Comparison of ENCODE assay signal across 8 cellular contexts in the genomic region with DNA sequence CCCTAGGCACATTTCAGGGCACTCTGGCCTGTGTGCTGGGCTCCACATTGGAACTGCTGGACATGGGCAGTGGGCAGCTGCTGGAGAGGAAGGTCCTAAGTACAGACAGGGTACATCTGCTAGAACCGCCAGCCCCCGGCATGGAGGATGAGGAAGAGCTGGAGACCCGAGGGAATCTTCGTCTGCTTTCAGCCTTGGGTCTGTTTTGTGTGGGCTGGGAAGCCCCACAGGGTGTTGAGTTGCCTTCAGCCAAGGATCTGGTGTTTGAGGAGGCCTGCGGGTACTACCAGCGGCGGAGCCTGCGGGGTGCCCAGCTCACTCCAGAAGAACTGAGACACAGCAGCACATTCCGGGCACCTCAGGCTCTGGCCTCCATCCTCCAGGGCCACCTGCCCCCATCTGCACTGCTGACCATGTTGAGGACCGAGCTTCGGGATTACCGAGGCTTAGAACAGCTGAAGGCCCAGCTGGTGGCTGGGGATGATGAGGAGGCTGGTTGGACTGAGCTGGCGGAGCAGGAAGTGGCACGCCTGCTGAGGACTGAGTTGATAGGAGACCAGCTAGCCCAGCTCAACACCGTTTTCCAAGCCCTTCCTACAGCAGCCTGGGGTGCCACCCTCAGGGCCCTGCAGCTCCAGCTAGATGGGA. TPM values are rescaled to one million over a fixed set of nuclear protein-coding genes. Genes with fewer than 3 reads are reported as not detected.
DNase-seq lines count a peak whose midpoint lies in the region; ATAC-seq, FAIRE-seq and TF ChIP-seq lines count a peak whose summit lies in the region.

No MANE protein-coding gene starts in this region.

- H3K4me3 ChIP-seq in BLaER1 (peak overlapping the region; percentile 90), bronchial epithelial cell (ENCODE audit: low read depth, low read length) (peak overlapping the region; percentile 77)

- H3K4me1 ChIP-seq in BLaER1 = peaks cover 30% of the 10 kb centered on the region

- H3K36me3 ChIP-seq in BLaER1 (peaks cover 39% of the 10 kb centered on the region), bronchial epithelial cell (ENCODE audit: control insufficient read depth, insufficient read depth, low read length) (peaks cover 5% of the 10 kb centered on the region)

- peak overlapping the region; percentile 99 for H3K4me2 ChIP-seq in BLaER1

- no peaks in the 10 kb centered on the region for H3K36me3 Mint-ChIP-seq in natural killer cell treated with Interleukin-12 subunit alpha and Interleukin-12 subunit beta and Interleukin-15 and Interleukin-18, amount 100 ng/mL, for 72 hours

- no peaks in the 10 kb centered on the region for H3K9me3 ChIP-seq in BLaER1

- peak overlapping the region; percentile 82 to 86 for H3K27ac Mint-ChIP-seq in natural killer cell treated with Interleukin-12 subunit alpha and Interleukin-12 subunit beta and Interleukin-15 and Interleukin-18, amount 100 ng/mL, for 72 hours

- H3K9ac ChIP-seq in BLaER1 = peak overlapping the region; percentile 89

- no peak for TF ChIP-seq CTCF in bronchial epithelial cell (IDR thresholded peaks at IDR 0.05; ENCODE audit: insufficient read depth, low read length, severe bottlenecking)

- H3K27me3 ChIP-seq in BLaER1 = no peaks in the 10 kb centered on the region
- H3K27me3 ChIP-seq in bronchial epithelial cell (ENCODE audit: control insufficient read depth, insufficient read depth, low read length) = no peaks in the 10 kb centered on the region

- peaks cover 16 to 28% of the 10 kb centered on the region in 2 donors for H3K4me1 Mint-ChIP-seq in natural killer cell treated with Interleukin-12 subunit alpha and Interleukin-12 subunit beta and Interleukin-15 and Interleukin-18, amount 100 ng/mL, for 72 hours (ENCODE audit: low read depth in 2 of 2)

- no peak for FAIRE-seq in bronchial epithelial cell (lab: Jason Lieb, UNC)

- peak overlapping the region; percentile 91 for H3K4me3 Mint-ChIP-seq in natural killer cell treated with Interleukin-12 subunit alpha and Interleukin-12 subunit beta and Interleukin-15 and Interleukin-18, amount 100 ng/mL, for 72 hours

- no peak for ATAC-seq in natural killer cell treated with Interleukin-12 subunit alpha and Interleukin-12 subunit beta and Interleukin-15 and Interleukin-18, amount 100 ng/mL, for 72 hours
- ATAC-seq in GM18870 (IDR thresholded peaks at IDR 0.05; ENCODE audit: unreplicated experiment) = no peak

- peak overlapping the region; percentile 90 for H3K27ac ChIP-seq in BLaER1

- H3K9me3 Mint-ChIP-seq in natural killer cell treated with Interleukin-12 subunit alpha and Interleukin-12 subunit beta and Interleukin-15 and Interleukin-18, amount 100 ng/mL, for 72 hours = no peaks in the 10 kb centered on the region

- no peaks in the 10 kb centered on the region for H3K27me3 Mint-ChIP-seq in natural killer cell treated with Interleukin-12 subunit alpha and Interleukin-12 subunit beta and Interleukin-15 and Interleukin-18, amount 100 ng/mL, for 72 hours

- peaks cover 50% of the 10 kb centered on the region for H4K20me1 ChIP-seq in BLaER1

- DNase-seq in LHCN-M2 (ENCODE audit: low read depth) (peak; percentile 23), bronchial epithelial cell (ENCODE audit: low read depth) (no peak), NCI-H2081 (lab: John Stamatoyannopoulos, UW) (no peak), AG20443 (ENCODE audit: low spot score) (no peak)
- DNase-seq in natural killer cell treated with Interleukin-12 subunit alpha and Interleukin-12 subunit beta and Interleukin-15 and Interleukin-18, amount 100 ng/mL, for 72 hours (ENCODE audit: low spot score) = no peak
- DNase-seq in activated CD4-positive, CD25-positive, alpha-beta regulatory T cell treated with anti-CD3 and anti-CD28 coated beads, Interleukin-2, amount 50 U/mL, for 72 hours = no peak

RNA-seq across cellular contexts. Expression of gene HPS6, which starts 1.4 kb away (rescaled TPM):
- 56.7 and 69.3 TPM in 2 replicates for total RNA-seq in LHCN-M2 (2014; rRNA removed)
- 18.8 TPM for polyA plus RNA-seq in LHCN-M2 (2012)
- total RNA-seq in bronchial epithelial cell = 33.4 and 34.4 TPM in 2 replicates
- total RNA-seq in natural killer cell treated with Interleukin-12 subunit alpha and Interleukin-12 subunit beta and Interleukin-15 and Interleukin-18, amount 100 ng/mL, for 72 hours = 10 to 100 TPM; 25.0 to 28.6 TPM

RNA-seq across cellular contexts. Expression of gene ARMH3, which starts 10.6 kb away (rescaled TPM):
- total RNA-seq in LHCN-M2 (2014; rRNA removed) (6.9 and 8.1 TPM in 2 replicates), bronchial epithelial cell (6.3 and 10.1 TPM in 2 replicates)
- polyA plus RNA-seq in LHCN-M2 (2012) = 12.5 TPM
- total RNA-seq in natural killer cell treated with Interleukin-12 subunit alpha and Interleukin-12 subunit beta and Interleukin-15 and Interleukin-18, amount 100 ng/mL, for 72 hours = 10 to 100 TPM; 36.5 to 39.3 TPM

RNA-seq across cellular contexts. Expression of gene LDB1, which starts 53.6 kb away (rescaled TPM):
- total RNA-seq in LHCN-M2 (2014; rRNA removed) = 27.8 and 35.1 TPM in 2 replicates
- 37.3 TPM for polyA plus RNA-seq in LHCN-M2 (2012)
- 30.0 and 37.3 TPM in 2 replicates for total RNA-seq in bronchial epithelial cell
- total RNA-seq in natural killer cell treated with Interleukin-12 subunit alpha and Interleukin-12 subunit beta and Interleukin-15 and Interleukin-18, amount 100 ng/mL, for 72 hours = 10 to 100 TPM; 61.8 to 87.9 TPM
